Comparison of ENCODE assay signal across 1 cellular context in the genomic region with DNA sequence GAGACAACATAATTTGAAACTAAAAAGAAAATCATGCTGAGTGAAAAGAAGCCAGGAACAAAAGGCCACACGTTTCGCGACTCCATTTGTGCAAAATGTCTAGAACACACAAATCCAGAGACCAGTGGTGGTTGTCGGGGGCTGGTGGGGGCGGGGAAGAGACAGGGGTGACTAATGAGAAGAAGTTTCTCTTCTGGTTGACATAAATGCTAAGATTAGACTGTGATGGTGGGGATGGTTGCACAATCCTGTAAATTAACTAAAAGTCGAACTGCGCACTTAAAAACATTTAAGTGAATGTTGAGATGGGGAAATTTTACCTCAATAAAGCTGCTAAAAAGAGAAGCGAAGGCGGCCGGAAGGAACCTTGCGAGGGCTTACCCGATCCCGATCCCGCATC.
TF ChIP-seq lines count a peak whose summit lies in the region.

No MANE protein-coding gene starts in this region.

TF ChIP-seq in IMR-90, 13 proteins besides CTCF, POLR2A, EP300 and RAD21:
- TF ChIP-seq FOS (IDR thresholded peaks at IDR 0.05; ENCODE audit: low read depth, low read length) = no peak
- no peak for TF ChIP-seq NFE2L2 (IDR thresholded peaks at IDR 0.05; ENCODE audit: low read depth, low read length)
- TF ChIP-seq CEBPB (IDR thresholded peaks at IDR 0.05; ENCODE audit: low read depth, low read length) = peak; percentile 73
TF ChIP-seq in IMR-90: peak in this region for 1.
